ENCODE assay signal across 22 cellular contexts in the genomic region with DNA sequence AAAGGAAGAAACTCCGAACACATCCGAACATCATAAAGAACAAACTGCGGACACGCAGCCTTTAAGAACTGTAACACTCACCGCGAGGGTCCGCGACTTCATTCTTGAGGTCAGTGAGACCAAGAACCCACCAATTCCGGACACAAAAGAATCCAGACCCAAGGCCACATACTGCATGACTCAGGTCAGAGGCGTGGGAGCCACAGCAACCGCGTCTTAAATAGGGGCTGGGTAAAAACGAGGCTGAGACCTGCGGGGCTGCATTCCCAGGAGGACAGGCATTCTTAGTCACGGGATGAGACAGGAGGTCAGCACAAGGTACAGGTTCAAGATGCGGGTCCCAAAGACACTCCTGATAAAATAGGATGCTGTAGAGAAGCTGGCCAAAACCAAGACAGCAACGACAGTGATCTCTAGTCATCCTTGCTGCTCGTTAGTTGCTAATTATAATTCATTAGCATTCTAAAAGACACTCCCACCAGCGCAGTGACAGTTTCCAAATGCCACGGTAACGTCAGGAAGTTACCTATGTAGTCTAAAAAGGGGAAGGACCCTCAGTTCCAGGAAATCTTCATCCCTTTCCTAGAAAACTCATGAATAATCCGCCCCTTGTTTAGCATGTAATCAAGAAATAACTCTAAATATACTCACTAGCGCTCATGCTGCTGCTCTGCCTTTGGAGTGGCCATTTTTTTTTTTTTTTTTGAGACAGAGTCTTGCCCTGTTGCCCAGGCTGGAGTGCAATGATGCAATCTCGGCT. TPM values are rescaled to one million over a fixed set of nuclear protein-coding genes. Genes with fewer than 3 reads are reported as not detected.
DNase-seq lines count a peak whose midpoint lies in the region; ATAC-seq and TF ChIP-seq lines count a peak whose summit lies in the region.
"Had no signal": no experiment of that assay in that cellular context is flagged by ENCODE, and none has a peak within 500 bp of the region (broad histone marks: within the 10 kb centered on the region; RNA-seq: fewer than 3 reads in every experiment).

No MANE protein-coding gene starts in this region.

- no peak for TF ChIP-seq CTCF in brain (conservative IDR thresholded peaks at IDR 0.05)
- no peak for TF ChIP-seq CTCF in lower lobe of right lung (IDR thresholded peaks at IDR 0.05)

- no peaks in the 10 kb centered on the region for H3K4me1 ChIP-seq in lower lobe of right lung

- ATAC-seq in natural killer cell treated with Interleukin-12 subunit alpha and Interleukin-12 subunit beta and Interleukin-15 and Interleukin-18, amount 100 ng/mL, for 72 hours = no peak
- ATAC-seq in lower lobe of right lung (no peak), HG02938 (IDR thresholded peaks at IDR 0.05; ENCODE audit: unreplicated experiment) (no peak), GM21528 (IDR thresholded peaks at IDR 0.05; ENCODE audit: low FRiP score, unreplicated experiment) (no peak)
- ATAC-seq: activated CD4-positive, alpha-beta T cell treated with anti-CD3 and anti-CD28 coated beads for 36 hours; left colon had no signal

- H3K36me3 Mint-ChIP-seq in brain = peaks cover 20% of the 10 kb centered on the region
- no peaks in the 10 kb centered on the region for H3K36me3 Mint-ChIP-seq in natural killer cell treated with Interleukin-12 subunit alpha and Interleukin-12 subunit beta and Interleukin-15 and Interleukin-18, amount 100 ng/mL, for 72 hours
- H3K36me3 Mint-ChIP-seq: naive B cell had no signal

- no peaks in the 10 kb centered on the region for H3K9me3 ChIP-seq in lower lobe of right lung
- H3K9me3 ChIP-seq: thyroid gland had no signal

- H3K27me3 Mint-ChIP-seq in brain = no peaks in the 10 kb centered on the region
- H3K27me3 Mint-ChIP-seq in natural killer cell treated with Interleukin-12 subunit alpha and Interleukin-12 subunit beta and Interleukin-15 and Interleukin-18, amount 100 ng/mL, for 72 hours = no peaks in the 10 kb centered on the region
- H3K27me3 Mint-ChIP-seq: activated CD4-positive, alpha-beta T cell treated with anti-CD3 and anti-CD28 coated beads for 36 hours; IgD-negative memory B cell; naive B cell had no signal

- H3K27ac Mint-ChIP-seq in brain = peak overlapping the region in 3 of 5 experiments; percentile 17 to 90 (median 26)
- H3K27ac Mint-ChIP-seq in natural killer cell treated with Interleukin-12 subunit alpha and Interleukin-12 subunit beta and Interleukin-15 and Interleukin-18, amount 100 ng/mL, for 72 hours = no peak overlapping the region
- H3K27ac Mint-ChIP-seq: activated CD4-positive, alpha-beta T cell treated with anti-CD3 and anti-CD28 coated beads for 36 hours; IgD-negative memory B cell; naive B cell had no signal

- peak overlapping the region in 1 of 5 experiments; percentile 34 for H3K4me3 Mint-ChIP-seq in brain
- H3K4me3 Mint-ChIP-seq in natural killer cell treated with Interleukin-12 subunit alpha and Interleukin-12 subunit beta and Interleukin-15 and Interleukin-18, amount 100 ng/mL, for 72 hours = peak overlapping the region; percentile 6
- H3K4me3 Mint-ChIP-seq: activated CD4-positive, alpha-beta T cell treated with anti-CD3 and anti-CD28 coated beads for 36 hours; IgD-negative memory B cell had no signal

- H3K36me3 ChIP-seq in lower lobe of right lung = peaks cover 22% of the 10 kb centered on the region

- no peak overlapping the region for H3K4me3 ChIP-seq in lower lobe of right lung
- H3K4me3 ChIP-seq: thyroid gland had no signal

- DNase-seq in EH (ENCODE audit: low read depth) (peak; percentile 17), MV-4-11 (lab: John Stamatoyannopoulos, UW) (peak; percentile 62), lower lobe of right lung (no peak), NCI-H1417 treated with DMSO at 0.1 percent for 48 hours (lab: John Stamatoyannopoulos, UW) (no peak)
- DNase-seq in natural killer cell treated with Interleukin-12 subunit alpha and Interleukin-12 subunit beta and Interleukin-15 and Interleukin-18, amount 100 ng/mL, for 72 hours (ENCODE audit: low spot score) = no peak
- DNase-seq: activated CD4-positive, alpha-beta T cell treated with anti-CD3 and anti-CD28 coated beads for 36 hours; activated CD8-positive, alpha-beta memory T cell treated with anti-CD3 and anti-CD28 coated beads, Interleukin-2, amount 50 U/mL, for 48 hours; activated naive CD4-positive, alpha-beta T cell treated with Interleukin-2 at 50 U/mL for 16 hours; caudate nucleus; DMS79; hippocampal formation; left colon; naive B cell; NCI-H1436 treated with DMSO at 0.1 percent for 48 hours; NCI-H446; small intestine; T1000; thyroid gland had no signal

- intact Hi-C loops in lower lobe of right lung (cut with DNase I) = no loop called here

- H3K9me3 Mint-ChIP-seq in brain = peaks cover 0 to 2% (median 0%) of the 10 kb centered on the region in 5 experiments
- H3K9me3 Mint-ChIP-seq in natural killer cell treated with Interleukin-12 subunit alpha and Interleukin-12 subunit beta and Interleukin-15 and Interleukin-18, amount 100 ng/mL, for 72 hours = no peaks in the 10 kb centered on the region
- H3K9me3 Mint-ChIP-seq: IgD-negative memory B cell, naive B cell had no signal

- peaks cover 12% of the 10 kb centered on the region for H3K4me1 Mint-ChIP-seq in brain
- peaks cover 0 to 11% of the 10 kb centered on the region in 2 donors for H3K4me1 Mint-ChIP-seq in natural killer cell treated with Interleukin-12 subunit alpha and Interleukin-12 subunit beta and Interleukin-15 and Interleukin-18, amount 100 ng/mL, for 72 hours (ENCODE audit: low read depth in 2 of 2)

- H3K27me3 ChIP-seq in lower lobe of right lung (ENCODE audit: low read depth) = no peaks in the 10 kb centered on the region
- H3K27me3 ChIP-seq: thyroid gland had no signal

- H3K27ac ChIP-seq in lower lobe of right lung = no peak overlapping the region
- H3K27ac ChIP-seq: thyroid gland had no signal

RNA-seq across cellular contexts. Expression of a gene that starts 19.3 kb away (rescaled TPM):
- 19.5 TPM for polyA plus RNA-seq in brain (ENCODE audit: insufficient read depth, low read depth, low replicate concordance)
- total RNA-seq in natural killer cell treated with Interleukin-12 subunit alpha and Interleukin-12 subunit beta and Interleukin-15 and Interleukin-18, amount 100 ng/mL, for 72 hours = 10 to 100 TPM; 87.3 to 99.4 TPM
- 50.4 TPM for total RNA-seq in lower lobe of right lung

Comparison
In these comparisons a context has a peak if more than half of its experiments do, and no peak if none do; other contexts are left out.
1. DNase-seq: peak in EH (single experiment) and MV-4-11 (single experiment); none in natural killer cell treated with Interleukin-12 subunit alpha and Interleukin-12 subunit beta and Interleukin-15 and Interleukin-18, amount 100 ng/mL, for 72 hours (single experiment), lower lobe of right lung (single experiment) and NCI-H1417 treated with DMSO at 0.1 percent for 48 hours (single experiment).
2. H3K27ac Mint-ChIP-seq: peak in brain (3 of 5); none in natural killer cell treated with Interleukin-12 subunit alpha and Interleukin-12 subunit beta and Interleukin-15 and Interleukin-18, amount 100 ng/mL, for 72 hours (0 of 2).